ENCODE assay signal across 8 cellular contexts in genomic region chr4:107718351-107718965, GRCh38. TPM values are rescaled to one million over a fixed set of nuclear protein-coding genes. Genes with fewer than 3 reads are reported as not detected.
DNase-seq lines count a peak whose midpoint lies in the region; ATAC-seq and TF ChIP-seq lines count a peak whose summit lies in the region.

No MANE protein-coding gene starts in this region.

- peaks cover 4% of the 10 kb centered on the region for H3K9me3 Mint-ChIP-seq in activated CD4-positive, alpha-beta T cell treated with anti-CD3 and anti-CD28 coated beads, Interleukin-2, amount 10 ng/mL, durations not matched to agents 24 days and 14 days

- H3K4me1 Mint-ChIP-seq in activated CD4-positive, alpha-beta T cell treated with anti-CD3 and anti-CD28 coated beads, Interleukin-2, amount 10 ng/mL, durations not matched to agents 24 days and 14 days = peaks cover 31% of the 10 kb centered on the region

- DNase-seq in activated CD4-positive, alpha-beta T cell treated with anti-CD3 and anti-CD28 coated beads, Interleukin-2, amount 10 ng/mL, durations not matched to agents 24 days and 14 days = peak; percentile 52
- DNase-seq in activated CD4-positive, alpha-beta T cell treated with anti-CD3 and anti-CD28 coated beads for 1 hour = no peak
- no peak for DNase-seq in NT2/D1 (ENCODE audit: low read depth, low spot score)
- DNase-seq in fibroblast of gingiva (ENCODE audit: low read depth) = peak; percentile 86
- no peak for DNase-seq in thoracic aorta (ENCODE audit: low spot score)
- no peak for DNase-seq in effector memory CD4-positive, alpha-beta T cell
- no peak for DNase-seq in RKO (ENCODE audit: low spot score)

- H3K9me3 ChIP-seq in NT2/D1 (ENCODE audit: insufficient read depth, low read length) (no peaks in the 10 kb centered on the region), thoracic aorta (no peaks in the 10 kb centered on the region)
- H3K9me3 ChIP-seq in effector memory CD4-positive, alpha-beta T cell (ENCODE audit: control insufficient read depth, low read length) = no peaks in the 10 kb centered on the region

- no peak for TF ChIP-seq CTCF in thoracic aorta (IDR thresholded peaks at IDR 0.05)

- ATAC-seq in HG02610 (IDR thresholded peaks at IDR 0.05; ENCODE audit: unreplicated experiment) (peak; percentile 13), thoracic aorta (ENCODE audit: insufficient number of reproducible peaks, low FRiP score, low read depth) (no peak)

- H3K4me3 ChIP-seq in NT2/D1 (ENCODE audit: insufficient read length, low read depth) (peak overlapping the region; percentile 48), thoracic aorta (peak overlapping the region; percentile 92)
- no peak overlapping the region for H3K4me3 ChIP-seq in effector memory CD4-positive, alpha-beta T cell (ENCODE audit: insufficient read depth, low read depth, low read length, poor library complexity, severe bottlenecking)

- no peak overlapping the region for H3K9ac ChIP-seq in NT2/D1 (ENCODE audit: insufficient read length, low read depth)

- H3K4me1 ChIP-seq in NT2/D1 (ENCODE audit: insufficient read depth, insufficient read length) (no peaks in the 10 kb centered on the region), thoracic aorta (ENCODE audit: control insufficient read depth in 1 of 2, low read depth in 2 of 2) (peaks cover 5 to 22% of the 10 kb centered on the region in 2 donors)
- peaks cover 15% of the 10 kb centered on the region for H3K4me1 ChIP-seq in effector memory CD4-positive, alpha-beta T cell (ENCODE audit: control insufficient read depth, insufficient read depth, low read length, poor library complexity, severe bottlenecking)

- H3K4me3 Mint-ChIP-seq in activated CD4-positive, alpha-beta T cell treated with anti-CD3 and anti-CD28 coated beads, Interleukin-2, amount 10 ng/mL, durations not matched to agents 24 days and 14 days = peak overlapping the region; percentile 91

- H3K27ac ChIP-seq in thoracic aorta = no peak overlapping the region
- H3K27ac ChIP-seq in effector memory CD4-positive, alpha-beta T cell (ENCODE audit: insufficient read depth, low read length, poor library complexity, severe bottlenecking) = no peak overlapping the region

- H3K36me3 Mint-ChIP-seq in activated CD4-positive, alpha-beta T cell treated with anti-CD3 and anti-CD28 coated beads, Interleukin-2, amount 10 ng/mL, durations not matched to agents 24 days and 14 days (ENCODE audit: low read depth) = peaks cover 18% of the 10 kb centered on the region

- H3K27me3 ChIP-seq in NT2/D1 (ENCODE audit: insufficient read depth, insufficient read length) (no peaks in the 10 kb centered on the region), thoracic aorta (replicated peaks; ENCODE audit: insufficient read depth) (no peaks in the 10 kb centered on the region)
- H3K27me3 ChIP-seq in effector memory CD4-positive, alpha-beta T cell (replicated peaks; ENCODE audit: control insufficient read depth, insufficient read depth, low read length, poor library complexity, severe bottlenecking) = no peaks in the 10 kb centered on the region

- no peaks in the 10 kb centered on the region for H3K27me3 Mint-ChIP-seq in activated CD4-positive, alpha-beta T cell treated with anti-CD3 and anti-CD28 coated beads, Interleukin-2, amount 10 ng/mL, durations not matched to agents 24 days and 14 days

- H3K27ac Mint-ChIP-seq in activated CD4-positive, alpha-beta T cell treated with anti-CD3 and anti-CD28 coated beads, Interleukin-2, amount 10 ng/mL, durations not matched to agents 24 days and 14 days = peak overlapping the region; percentile 30

- intact Hi-C loops in activated CD4-positive, alpha-beta T cell treated with anti-CD3 and anti-CD28 coated beads, Interleukin-2, amount 10 ng/mL, durations not matched to agents 24 days and 14 days (cut with micrococcal nuclease) = loop anchor here (2.0 kb wide), 1 partner anchor 28 kb away; no protein-coding TSS in a partner anchor

- peaks cover 14% of the 10 kb centered on the region for H3K36me3 ChIP-seq in NT2/D1 (ENCODE audit: insufficient read depth, insufficient read length, low read length)
- no peaks in the 10 kb centered on the region for H3K36me3 ChIP-seq in thoracic aorta
- H3K36me3 ChIP-seq in effector memory CD4-positive, alpha-beta T cell (ENCODE audit: control insufficient read depth, insufficient read depth, low read length) = no peaks in the 10 kb centered on the region

RNA-seq across cellular contexts. Expression of gene PAPSS1, which starts 1.6 kb away (rescaled TPM):
- 31.1 and 31.2 TPM in 2 replicates for total RNA-seq in activated CD4-positive, alpha-beta T cell treated with anti-CD3 and anti-CD28 coated beads, Interleukin-2, amount 10 ng/mL, durations not matched to agents 24 days and 14 days
- total RNA-seq in thoracic aorta = 10 to 100 TPM; 20.0 to 29.8 TPM

Comparison
In these comparisons a context has a peak if more than half of its experiments do, and no peak if none do; other contexts are left out.
1. DNase-seq: peak in activated CD4-positive, alpha-beta T cell treated with anti-CD3 and anti-CD28 coated beads, Interleukin-2, amount 10 ng/mL, durations not matched to agents 24 days and 14 days (single experiment) and fibroblast of gingiva (single experiment); none in activated CD4-positive, alpha-beta T cell treated with anti-CD3 and anti-CD28 coated beads for 1 hour (single experiment), NT2/D1 (single experiment), thoracic aorta (single experiment), effector memory CD4-positive, alpha-beta T cell (0 of 3) and RKO (single experiment).